Comparison of ENCODE assay signal across 8 cellular contexts in genomic region chr18:24270937-24271380, GRCh38.
DNase-seq lines count a peak whose midpoint lies in the region; FAIRE-seq and TF ChIP-seq lines count a peak whose summit lies in the region.

No MANE protein-coding gene starts in this region.

- peak overlapping the region; percentile 71; the same call in 1 of the 2 replicates for H3K18ac ChIP-seq in H1 (ENCODE audit: extremely low read depth, low read length)

- peaks cover 9% of the 10 kb centered on the region for H3K23me2 ChIP-seq in H1 (ENCODE audit: low read depth, low read length)

- CTCF ChIA-PET in H1 (lab: Charles Lee; ENCODE audit: partially characterized antibody): interaction anchor here (0.9 to 1.6 kb wide), 5 partner anchors 10 to 218 kb away, joined by 3 to 6 read pairs (median 4); no protein-coding TSS in a partner anchor

- POLR2A ChIA-PET in H1 (lab: Charles Lee; ENCODE audit: partially characterized antibody): interaction anchor here (0.6 to 2.4 kb wide), 12 partner anchors 9 to 155 kb away, joined by 3 to 12 read pairs (median 4); partner anchors contain the start of genes CABYR and IMPACT

- no peak for TF ChIP-seq RAD21 in H1 (IDR thresholded peaks at IDR 0.05 in 1 of 2, conservative IDR thresholded peaks at IDR 0.05 in 1 of 2; ENCODE audit: low read depth in 2 of 2, low read length in 2 of 2)

- no peak overlapping the region; the same call in 1 of the 2 replicates for H2BK20ac ChIP-seq in H1 (ENCODE audit: low read length)

- peak overlapping the region in 3 of 4 experiments; percentile 60 to 87 (median 64); a peak in 5 of 7 replicates for H3K9ac ChIP-seq in H1 (replicated peaks in 1 of 4; ENCODE audit: extremely low read depth in 1 of 4, low read depth in 3 of 4, low read length in 3 of 4)

- no peak overlapping the region for H4K91ac ChIP-seq in H1 (replicated peaks; ENCODE audit: insufficient read length, low read length)

- H3K27me3 ChIP-seq in MG63: no peaks in the 10 kb centered on the region
- H3K27me3 ChIP-seq in H1 (replicated peaks in 1 of 4; ENCODE audit: control insufficient read depth in 3 of 4, extremely low read depth in 1 of 4, insufficient read depth in 3 of 4, low read length in 3 of 4): no peaks in the 10 kb centered on the region

- peak; percentile 31 for DNase-seq in AG09319 (ENCODE audit: extremely low read depth, low read depth)
- peak; percentile 32 for DNase-seq in MG63
- no peak for DNase-seq in H1 (ENCODE audit: low read depth in 1 of 2, low spot score in 2 of 2)
- DNase-seq in COR-L47 (lab: John Stamatoyannopoulos, UW): no peak
- DNase-seq in SKM-1 (lab: John Stamatoyannopoulos, UW; ENCODE audit: unreplicated experiment): no peak
- no peak for DNase-seq in Kasumi-1 (lab: John Stamatoyannopoulos, UW)
- DNase-seq in NCI-H1694 (lab: John Stamatoyannopoulos, UW): no peak

- no peak overlapping the region for H3K27ac ChIP-seq in H1 (ENCODE audit: low read depth, low read length)
- no peak overlapping the region for H3K27ac ChIP-seq in mesodermal cell (ENCODE audit: low read depth, low read length, severe bottlenecking)

- H2BK12ac ChIP-seq in H1 (ENCODE audit: low read depth, low read length): no peak overlapping the region

- H3K9me3 ChIP-seq in MG63: no peaks in the 10 kb centered on the region
- H3K9me3 ChIP-seq in H1 (ENCODE audit: insufficient read depth in 2 of 2, low read depth in 1 of 2, low read length in 1 of 2): no peaks in the 10 kb centered on the region
- no peaks in the 10 kb centered on the region for H3K9me3 ChIP-seq in mesodermal cell (ENCODE audit: control insufficient read depth, low read length)

- FAIRE-seq in H1 (lab: Jason Lieb, UNC): peak; percentile 73

- WGBS in H1 (ENCODE audit: extremely low coverage in 1 of 2, insufficient coverage in 1 of 2, insufficient read length in 1 of 2, insufficient replicate concordance in 2 of 2, low coverage in 1 of 2, low lambda C conversion rate in 2 of 2, missing lambda C conversion rate in 1 of 2), 2 experiments: 7% methylated on average over 9 of the region's 9 CpGs; no CpG with 5 or more reads in 1 of the 2 experiments
- 3 to 6% methylated on average over 3 to 8 of the region's 9 CpGs for WGBS in mesodermal cell (ENCODE audit: insufficient coverage in 2 of 2), 2 experiments

- H2BK120ac ChIP-seq in H1 (replicated peaks; ENCODE audit: low read depth, low read length): no peak overlapping the region

- H3K4me1 ChIP-seq in H1 (replicated peaks in 1 of 4; ENCODE audit: control insufficient read depth in 3 of 4, insufficient read depth in 4 of 4, low read length in 3 of 4): peaks cover 0 to 11% (median 8%) of the 10 kb centered on the region in 4 experiments; a peak in 5 of 7 replicates
- H3K4me1 ChIP-seq in mesodermal cell (ENCODE audit: control insufficient read depth, insufficient read depth, low read length, poor library complexity, severe bottlenecking): peaks cover 6% of the 10 kb centered on the region

- H3K4ac ChIP-seq in H1 (replicated peaks; ENCODE audit: insufficient read length, low read depth, low read length): peak overlapping the region; percentile 45

- H3K36me3 ChIP-seq in MG63 (no peaks in the 10 kb centered on the region), H1 (ENCODE audit: control insufficient read depth in 2 of 4, insufficient read depth in 4 of 4, low read length in 3 of 4) (no peaks in the 10 kb centered on the region), mesodermal cell (ENCODE audit: control insufficient read depth, insufficient read depth, low read length) (no peaks in the 10 kb centered on the region)

- H3K4me3 ChIP-seq in MG63 (peak overlapping the region; percentile 70), H1 (ENCODE audit: extremely low read depth in 1 of 4, insufficient read depth in 2 of 4, low read depth in 3 of 4, low read length in 4 of 4) (peak overlapping the region; percentile 75 to 90 (median 84)), mesodermal cell (ENCODE audit: extremely low read depth, insufficient read depth, low read length, poor library complexity, severe bottlenecking) (peak overlapping the region; percentile 65)

- TF ChIP-seq POLR2A in H1 (IDR thresholded peaks at IDR 0.05; ENCODE audit: control extremely low read depth in 1 of 2, low read depth in 2 of 2, low read length in 2 of 2): peak in 1 of 2 experiments; percentile 43; a peak in 1 of 3 replicates

- H3K23ac ChIP-seq in H1 (ENCODE audit: insufficient read length): no peak overlapping the region

- peaks cover 4% of the 10 kb centered on the region; the same call in 1 of the 2 replicates for H3K79me1 ChIP-seq in H1 (ENCODE audit: low read depth, low read length)

- no peak overlapping the region for H2BK15ac ChIP-seq in H1 (ENCODE audit: low read length)

- TF ChIP-seq EP300 in H1 (IDR thresholded peaks at IDR 0.05; ENCODE audit: borderline replicate concordance in 1 of 2, low read depth in 2 of 2, low read length in 2 of 2): no peak

- H4K20me1 ChIP-seq in H1 (replicated peaks in 1 of 2; ENCODE audit: control insufficient read depth in 1 of 2, insufficient read depth in 2 of 2, low read length in 2 of 2): no peaks in the 10 kb centered on the region

- TF ChIP-seq CTCF in AG09319 (IDR thresholded peaks at IDR 0.05; ENCODE audit: low read depth, low read length) (no peak), H1 (IDR thresholded peaks at IDR 0.05; ENCODE audit: control extremely low read depth in 1 of 3, insufficient read depth in 1 of 3, low read depth in 1 of 3, low read length in 3 of 3) (no peak)

- no peak overlapping the region for H4K8ac ChIP-seq in H1 (ENCODE audit: extremely low read depth, insufficient read depth, low read length)

- no peak overlapping the region for H4K5ac ChIP-seq in H1 (ENCODE audit: insufficient read length, low read depth, low read length)

- no peak overlapping the region for H2AK5ac ChIP-seq in H1 (ENCODE audit: low read depth, low read length)

- H3K4me2 ChIP-seq in H1 (ENCODE audit: insufficient read depth in 1 of 2, low read depth in 2 of 2, low read length in 2 of 2): peak overlapping the region; percentile 76 to 78

- H2BK5ac ChIP-seq in H1 (ENCODE audit: low read depth, low read length): no peak overlapping the region

- no peak overlapping the region for H3K14ac ChIP-seq in H1 (ENCODE audit: insufficient read length)

- H3K56ac ChIP-seq in H1 (replicated peaks; ENCODE audit: insufficient read length, low read depth, low read length): peak overlapping the region; percentile 6

- peak overlapping the region; percentile 54; the same call in 1 of the 2 replicates for H2AFZ ChIP-seq in H1 (ENCODE audit: low read length)

- H3K79me2 ChIP-seq in H1 (ENCODE audit: control insufficient read depth in 1 of 2, insufficient read depth in 2 of 2, low read length in 2 of 2): peaks cover 0 to 36% of the 10 kb centered on the region in 2 experiments; a peak in 3 of 4 replicates

TF ChIP-seq in H1, 55 proteins besides CTCF, POLR2A, EP300 and RAD21:
- TF ChIP-seq MAX (IDR thresholded peaks at IDR 0.05) (peak; percentile 16; the same call in 1 of the 2 replicates), SIN3A (conservative IDR thresholded peaks at IDR 0.05 in 1 of 2, IDR thresholded peaks at IDR 0.05 in 1 of 2; ENCODE audit: low read depth in 1 of 2, low read length in 2 of 2) (0 out of 4 replicates have a peak, but pooled peaks of 1 of the 2 experiments have one; percentile 71), BACH1 (IDR thresholded peaks at IDR 0.05; ENCODE audit: low read length) (no peak), KDM4A (IDR thresholded peaks at IDR 0.05; ENCODE audit: low read depth, low read length, severe bottlenecking) (peak; percentile 27), CTBP2 (IDR thresholded peaks at IDR 0.05; ENCODE audit: borderline replicate concordance, insufficient read depth, insufficient read length, low read length) (no peak)

Comparison
In these comparisons a context has a peak if more than half of its experiments do, and no peak if none do; other contexts are left out.
1. DNase-seq: peak in AG09319 (single experiment) and MG63 (single experiment); none in H1 (0 of 2), COR-L47 (single experiment), SKM-1 (single experiment), Kasumi-1 (0 of 2) and NCI-H1694 (single experiment).
2. Peak in every context shown above with its lines, with median percentiles within 50 percentile points of each other: H3K4me3 ChIP-seq.